Comparison of ENCODE assay signal across 5 cellular contexts in genomic region chr11:90491466-90491865, GRCh38.
"Had no signal": no experiment of that assay in that cellular context is flagged by ENCODE, and none has a peak within 500 bp of the region (broad histone marks: within the 10 kb centered on the region; RNA-seq: fewer than 3 reads in every experiment).

No MANE protein-coding gene starts in this region.

- H3K4me3 ChIP-seq: K562 had no signal

- ATAC-seq: HepG2, K562 had no signal

- DNase-seq: IMR-90, KBM-7, KG1 had no signal
